Comparison of ENCODE assay signal across 8 cellular contexts in the genomic region with DNA sequence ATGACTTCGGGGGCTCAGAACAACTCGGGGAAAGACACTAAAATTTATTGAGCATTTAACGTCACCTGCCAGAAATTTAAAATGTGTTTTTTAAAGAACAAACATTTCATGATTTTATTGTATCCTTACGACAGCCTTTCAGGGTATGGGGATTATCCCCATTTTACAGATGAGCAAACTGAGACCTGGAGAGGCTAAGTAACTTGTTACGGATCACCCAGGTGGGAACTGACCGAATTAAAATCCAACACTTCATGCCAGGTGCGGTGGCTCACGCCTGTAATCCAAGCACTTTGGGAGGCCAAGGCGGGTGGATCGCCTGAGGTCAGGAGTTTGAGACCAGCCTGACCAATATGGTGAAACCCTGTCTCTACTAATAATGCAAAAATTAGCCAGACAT.
"Had no signal": no experiment of that assay in that cellular context is flagged by ENCODE, and none has a peak within 500 bp of the region (broad histone marks: within the 10 kb centered on the region; RNA-seq: fewer than 3 reads in every experiment).

No MANE protein-coding gene starts in this region.

- ATAC-seq: HCT116 had no signal

- H3K36me3 ChIP-seq: HAP-1 had no signal

- DNase-seq: GM23248, GOT3, H7, HFFc6, KG1 had no signal

- H3K4me3 ChIP-seq: GM23248, HAP-1 had no signal

- H3K9me3 ChIP-seq: HAP-1 had no signal

- H3K27ac ChIP-seq: GM23248, HL-60 had no signal

- H3K4me1 ChIP-seq: HAP-1 had no signal

- H3K9ac ChIP-seq: GM23248 had no signal

- H2AFZ ChIP-seq: GM23248 had no signal
